2 cellular contexts compared by ENCODE assay signal in genomic region chr18:68431111-68431921, GRCh38.
TF ChIP-seq lines count a peak whose summit lies in the region.

No MANE protein-coding gene starts in this region.

TF ChIP-seq in H1, 55 proteins besides CTCF, POLR2A, EP300 and RAD21:
- no peak for TF ChIP-seq BCL11A (IDR thresholded peaks at IDR 0.05; ENCODE audit: low read depth in 2 of 2, low read length in 2 of 2)
- TF ChIP-seq HDAC6 (IDR thresholded peaks at IDR 0.05; ENCODE audit: low read depth, low read length), result no peak
- TF ChIP-seq RNF2 (IDR thresholded peaks at IDR 0.05; ENCODE audit: borderline replicate concordance, low read depth, low read length, missing control alignments, poor library complexity, severe bottlenecking), result no peak
- TF ChIP-seq CHD2 (IDR thresholded peaks at IDR 0.05; ENCODE audit: low read length), result no peak
- no peak for TF ChIP-seq BRCA1 (IDR thresholded peaks at IDR 0.05; ENCODE audit: low read depth, low read length)
- TF ChIP-seq GABPA (IDR thresholded peaks at IDR 0.05; ENCODE audit: borderline replicate concordance, insufficient read depth, low read length), result no peak

TF ChIP-seq in SK-N-SH treated with all-trans-retinoic acid at 6 μM for 48 hours, 23 proteins besides CTCF, POLR2A, EP300 and RAD21:
- TF ChIP-seq CREB5 (CRISPR knock-in tag; IDR thresholded peaks at IDR 0.05; ENCODE audit: low read depth), result no peak
- no peak for TF ChIP-seq PPARA (CRISPR knock-in tag; IDR thresholded peaks at IDR 0.05; ENCODE audit: borderline replicate concordance)
- no peak for TF ChIP-seq ESRRG (CRISPR knock-in tag; IDR thresholded peaks at IDR 0.05)
- no peak for TF ChIP-seq SNAI2 (CRISPR knock-in tag; IDR thresholded peaks at IDR 0.05)
